Comparison of ENCODE assay signal across 1 cellular context in the genomic region with DNA sequence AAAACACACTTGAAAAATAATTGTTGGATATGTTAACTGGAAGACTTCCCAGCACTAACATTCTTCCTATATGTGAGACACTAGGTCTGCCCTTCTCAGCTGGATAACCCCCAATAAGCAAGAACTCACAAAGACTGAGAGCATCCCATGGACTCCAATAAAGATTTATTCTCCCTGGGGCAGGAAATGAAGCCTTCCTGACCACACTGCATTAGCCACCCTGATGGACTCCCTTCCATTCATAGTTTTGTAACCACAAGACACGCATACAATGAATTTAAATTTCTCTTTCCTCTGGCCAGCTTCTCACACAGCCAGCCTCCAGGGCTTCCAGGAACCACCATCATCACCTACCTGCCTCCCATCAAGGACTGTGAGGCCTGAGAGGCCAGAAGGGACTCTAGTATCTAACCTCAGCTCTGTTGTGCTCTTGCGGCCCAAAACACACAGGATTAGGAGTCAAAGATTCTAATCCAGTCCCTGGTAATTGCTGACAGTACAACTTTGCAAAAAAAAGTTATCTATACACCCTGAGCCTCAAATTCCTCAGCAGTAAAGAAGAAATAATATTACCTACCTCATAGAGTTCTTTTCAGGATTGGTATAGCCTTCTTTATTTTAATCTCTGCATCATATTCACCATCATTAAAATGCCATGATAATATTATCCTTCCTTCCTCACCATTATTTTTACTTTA.
TF ChIP-seq lines count a peak whose summit lies in the region.

No MANE protein-coding gene starts in this region.

TF ChIP-seq in K562, 482 proteins besides CTCF, POLR2A, EP300 and RAD21:
- TF ChIP-seq IRF1 (CRISPR knock-in tag; IDR thresholded peaks at IDR 0.05; ENCODE audit: borderline replicate concordance) (no peak), ZC3H8 (IDR thresholded peaks at IDR 0.05) (no peak), MXI1 (IDR thresholded peaks at IDR 0.05; ENCODE audit: low read depth, low read length) (no peak), ZNF165 (CRISPR knock-in tag; IDR thresholded peaks at IDR 0.05; ENCODE audit: borderline replicate concordance) (no peak), ZNF77 (CRISPR knock-in tag; IDR thresholded peaks at IDR 0.05) (no peak), C11orf30 (IDR thresholded peaks at IDR 0.05; ENCODE audit: low read depth) (peak; percentile 24; the same call in 1 of the 2 replicates), HBP1 (CRISPR knock-in tag; IDR thresholded peaks at IDR 0.05) (no peak), MAFG (tag; conservative IDR thresholded peaks at IDR 0.05) (0 out of 2 replicates have a peak, but pooled peaks have one; percentile 16), ZNF316 (IDR thresholded peaks at IDR 0.05) (peak; percentile 34; the same call in 1 of the 2 replicates), ARHGAP35 (IDR thresholded peaks at IDR 0.05; ENCODE audit: partially characterized antibody) (no peak), SMARCE1 (IDR thresholded peaks at IDR 0.05) (no peak), MAFK (IDR thresholded peaks at IDR 0.05; ENCODE audit: low read length) (no peak), TARDBP (IDR thresholded peaks at IDR 0.05) (no peak)
- TF ChIP-seq, protein P1, sequence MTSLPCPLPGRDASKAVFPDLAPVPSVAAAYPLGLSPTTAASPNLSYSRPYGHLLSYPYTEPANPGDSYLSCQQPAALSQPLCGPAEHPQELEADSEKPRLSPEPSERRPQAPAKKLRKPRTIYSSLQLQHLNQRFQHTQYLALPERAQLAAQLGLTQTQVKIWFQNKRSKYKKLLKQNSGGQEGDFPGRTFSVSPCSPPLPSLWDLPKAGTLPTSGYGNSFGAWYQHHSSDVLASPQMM (CRISPR knock-in tag; IDR thresholded peaks at IDR 0.05), result no peak
